Comparison of ENCODE assay signal across 1 cellular context in the genomic region with DNA sequence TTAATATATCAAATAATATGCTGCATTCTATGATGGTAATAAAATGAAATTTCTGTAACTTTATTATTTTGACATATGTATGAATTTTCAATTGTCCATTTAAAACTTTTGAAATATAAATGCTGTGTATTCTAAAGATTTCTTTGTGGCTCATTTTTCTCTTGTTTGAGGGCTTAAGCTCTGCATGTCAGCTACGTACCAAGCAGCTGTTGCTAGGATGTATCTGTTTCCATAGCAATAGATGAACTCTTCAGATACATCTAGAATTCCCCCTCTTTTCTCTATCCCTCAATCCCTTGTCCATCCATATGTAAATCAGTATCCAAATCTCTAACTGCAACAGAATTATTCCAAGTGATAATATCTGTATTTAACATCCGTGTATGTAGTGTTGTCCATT.
TF ChIP-seq lines count a peak whose summit lies in the region.

No MANE protein-coding gene starts in this region.

TF ChIP-seq in HepG2, 621 proteins besides CTCF, POLR2A, EP300 and RAD21 (continued from another document):
- TF ChIP-seq MAFK (conservative IDR thresholded peaks at IDR 0.05 in 1 of 2, IDR thresholded peaks at IDR 0.05 in 1 of 2; ENCODE audit: low read length in 2 of 2), result no peak
- TF ChIP-seq MIXL1 (CRISPR knock-in tag; IDR thresholded peaks at IDR 0.05), result no peak
- no peak for TF ChIP-seq DPF2 (CRISPR knock-in tag; IDR thresholded peaks at IDR 0.05; ENCODE audit: borderline replicate concordance, low read depth)
- no peak for TF ChIP-seq GATAD2A (CRISPR knock-in tag; IDR thresholded peaks at IDR 0.05)
- TF ChIP-seq ZNF564 (CRISPR knock-in tag; IDR thresholded peaks at IDR 0.05), result no peak
